Comparison of ENCODE assay signal across 2 cellular contexts in genomic region chr14:32998433-32998832, GRCh38.
TF ChIP-seq lines count a peak whose summit lies in the region.

No MANE protein-coding gene starts in this region.

TF ChIP-seq in K562, 482 proteins besides CTCF, POLR2A, EP300 and RAD21 (continued from another document):
- TF ChIP-seq, protein P1, sequence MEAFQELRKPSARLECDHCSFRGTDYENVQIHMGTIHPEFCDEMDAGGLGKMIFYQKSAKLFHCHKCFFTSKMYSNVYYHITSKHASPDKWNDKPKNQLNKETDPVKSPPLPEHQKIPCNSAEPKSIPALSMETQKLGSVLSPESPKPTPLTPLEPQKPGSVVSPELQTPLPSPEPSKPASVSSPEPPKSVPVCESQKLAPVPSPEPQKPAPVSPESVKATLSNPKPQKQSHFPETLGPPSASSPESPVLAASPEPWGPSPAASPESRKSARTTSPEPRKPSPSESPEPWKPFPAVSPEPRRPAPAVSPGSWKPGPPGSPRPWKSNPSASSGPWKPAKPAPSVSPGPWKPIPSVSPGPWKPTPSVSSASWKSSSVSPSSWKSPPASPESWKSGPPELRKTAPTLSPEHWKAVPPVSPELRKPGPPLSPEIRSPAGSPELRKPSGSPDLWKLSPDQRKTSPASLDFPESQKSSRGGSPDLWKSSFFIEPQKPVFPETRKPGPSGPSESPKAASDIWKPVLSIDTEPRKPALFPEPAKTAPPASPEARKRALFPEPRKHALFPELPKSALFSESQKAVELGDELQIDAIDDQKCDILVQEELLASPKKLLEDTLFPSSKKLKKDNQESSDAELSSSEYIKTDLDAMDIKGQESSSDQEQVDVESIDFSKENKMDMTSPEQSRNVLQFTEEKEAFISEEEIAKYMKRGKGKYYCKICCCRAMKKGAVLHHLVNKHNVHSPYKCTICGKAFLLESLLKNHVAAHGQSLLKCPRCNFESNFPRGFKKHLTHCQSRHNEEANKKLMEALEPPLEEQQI (IDR thresholded peaks at IDR 0.05) = no peak
- TF ChIP-seq SNAPC5 (CRISPR knock-in tag; IDR thresholded peaks at IDR 0.05) = no peak
- no peak for TF ChIP-seq PTRF (tag; IDR thresholded peaks at IDR 0.05)
- no peak for TF ChIP-seq ATF1 (CRISPR knock-in tag; IDR thresholded peaks at IDR 0.05)
- no peak for TF ChIP-seq ATF1 (tag; IDR thresholded peaks at IDR 0.05)
- no peak for TF ChIP-seq BRD9 (IDR thresholded peaks at IDR 0.05; ENCODE audit: low read depth, partially characterized antibody)
- TF ChIP-seq NFE2L1 (tag; IDR thresholded peaks at IDR 0.05; ENCODE audit: borderline replicate concordance, low read depth) = no peak
- TF ChIP-seq, protein P2, sequence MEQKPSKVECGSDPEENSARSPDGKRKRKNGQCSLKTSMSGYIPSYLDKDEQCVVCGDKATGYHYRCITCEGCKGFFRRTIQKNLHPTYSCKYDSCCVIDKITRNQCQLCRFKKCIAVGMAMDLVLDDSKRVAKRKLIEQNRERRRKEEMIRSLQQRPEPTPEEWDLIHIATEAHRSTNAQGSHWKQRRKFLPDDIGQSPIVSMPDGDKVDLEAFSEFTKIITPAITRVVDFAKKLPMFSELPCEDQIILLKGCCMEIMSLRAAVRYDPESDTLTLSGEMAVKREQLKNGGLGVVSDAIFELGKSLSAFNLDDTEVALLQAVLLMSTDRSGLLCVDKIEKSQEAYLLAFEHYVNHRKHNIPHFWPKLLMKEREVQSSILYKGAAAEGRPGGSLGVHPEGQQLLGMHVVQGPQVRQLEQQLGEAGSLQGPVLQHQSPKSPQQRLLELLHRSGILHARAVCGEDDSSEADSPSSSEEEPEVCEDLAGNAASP (IDR thresholded peaks at IDR 0.05) = no peak
- TF ChIP-seq GABPA (tag; conservative IDR thresholded peaks at IDR 0.05; ENCODE audit: low read depth) = no peak

TF ChIP-seq in liver, 16 proteins besides CTCF, POLR2A, EP300 and RAD21 (continued from another document):
- TF ChIP-seq, protein P3, sequence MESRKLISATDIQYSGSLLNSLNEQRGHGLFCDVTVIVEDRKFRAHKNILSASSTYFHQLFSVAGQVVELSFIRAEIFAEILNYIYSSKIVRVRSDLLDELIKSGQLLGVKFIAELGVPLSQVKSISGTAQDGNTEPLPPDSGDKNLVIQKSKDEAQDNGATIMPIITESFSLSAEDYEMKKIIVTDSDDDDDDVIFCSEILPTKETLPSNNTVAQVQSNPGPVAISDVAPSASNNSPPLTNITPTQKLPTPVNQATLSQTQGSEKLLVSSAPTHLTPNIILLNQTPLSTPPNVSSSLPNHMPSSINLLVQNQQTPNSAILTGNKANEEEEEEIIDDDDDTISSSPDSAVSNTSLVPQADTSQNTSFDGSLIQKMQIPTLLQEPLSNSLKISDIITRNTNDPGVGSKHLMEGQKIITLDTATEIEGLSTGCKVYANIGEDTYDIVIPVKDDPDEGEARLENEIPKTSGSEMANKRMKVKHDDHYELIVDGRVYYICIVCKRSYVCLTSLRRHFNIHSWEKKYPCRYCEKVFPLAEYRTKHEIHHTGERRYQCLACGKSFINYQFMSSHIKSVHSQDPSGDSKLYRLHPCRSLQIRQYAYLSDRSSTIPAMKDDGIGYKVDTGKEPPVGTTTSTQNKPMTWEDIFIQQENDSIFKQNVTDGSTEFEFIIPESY (IDR thresholded peaks at IDR 0.05) = no peak
- TF ChIP-seq, protein P4, sequence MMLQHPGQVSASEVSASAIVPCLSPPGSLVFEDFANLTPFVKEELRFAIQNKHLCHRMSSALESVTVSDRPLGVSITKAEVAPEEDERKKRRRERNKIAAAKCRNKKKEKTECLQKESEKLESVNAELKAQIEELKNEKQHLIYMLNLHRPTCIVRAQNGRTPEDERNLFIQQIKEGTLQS (IDR thresholded peaks at IDR 0.05) = no peak
- TF ChIP-seq FOXA1 (IDR thresholded peaks at IDR 0.05) (no peak), YY1 (IDR thresholded peaks at IDR 0.05) (no peak)
- TF ChIP-seq, protein P5, sequence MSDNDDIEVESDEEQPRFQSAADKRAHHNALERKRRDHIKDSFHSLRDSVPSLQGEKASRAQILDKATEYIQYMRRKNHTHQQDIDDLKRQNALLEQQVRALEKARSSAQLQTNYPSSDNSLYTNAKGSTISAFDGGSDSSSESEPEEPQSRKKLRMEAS (IDR thresholded peaks at IDR 0.05) = no peak
TF ChIP-seq in liver: peak in this region for 0.
